ENCODE assay signal across 1 cellular context in the genomic region with DNA sequence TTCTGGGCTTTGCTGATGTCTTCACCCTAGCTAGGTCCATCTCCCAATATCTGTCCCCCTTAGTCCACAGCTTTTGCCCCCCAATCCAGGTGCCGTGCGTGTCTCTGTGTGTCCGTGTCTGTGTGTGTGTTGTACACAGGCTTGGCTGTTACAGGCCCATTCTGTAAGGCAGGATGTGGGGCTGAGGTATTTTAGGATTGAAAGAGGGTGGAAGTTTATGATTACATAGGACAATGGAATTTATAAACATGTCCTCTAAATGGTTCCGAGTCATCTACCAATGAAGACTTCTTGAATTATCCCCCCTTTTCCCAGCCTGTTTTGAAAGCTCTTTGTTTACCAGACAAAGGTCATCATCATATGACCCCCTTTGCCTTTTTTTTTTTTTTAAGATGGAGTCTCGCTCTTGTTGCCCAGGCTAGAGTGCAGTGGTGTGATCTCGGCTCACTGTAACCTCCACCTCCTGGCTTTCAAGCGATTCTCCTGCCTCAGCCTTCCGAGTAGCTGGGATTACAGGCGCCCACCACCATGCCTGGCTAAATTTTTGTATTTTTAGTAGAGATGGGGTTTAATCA.
TF ChIP-seq lines count a peak whose summit lies in the region.

No MANE protein-coding gene starts in this region.

TF ChIP-seq in H1, 55 proteins besides CTCF, POLR2A, EP300 and RAD21:
- TF ChIP-seq BCL11A (IDR thresholded peaks at IDR 0.05; ENCODE audit: low read depth in 2 of 2, low read length in 2 of 2) (no peak), FOSL1 (IDR thresholded peaks at IDR 0.05; ENCODE audit: insufficient read depth, low read depth, low read length) (no peak), SP4 (IDR thresholded peaks at IDR 0.05; ENCODE audit: low read length) (no peak), POU5F1 (IDR thresholded peaks at IDR 0.05; ENCODE audit: low read depth, low read length) (no peak), POLR2AphosphoS5 (IDR thresholded peaks at IDR 0.05; ENCODE audit: low read depth, low read length) (no peak), SAP30 (IDR thresholded peaks at IDR 0.05; ENCODE audit: insufficient read depth, insufficient replicate concordance, low read length) (no peak), YY1 (IDR thresholded peaks at IDR 0.05; ENCODE audit: low read depth, low read length) (no peak), HDAC2 (IDR thresholded peaks at IDR 0.05; ENCODE audit: borderline replicate concordance in 1 of 2, low read depth in 2 of 2, low read length in 2 of 2) (no peak), CHD2 (IDR thresholded peaks at IDR 0.05; ENCODE audit: low read length) (no peak), GTF2F1 (IDR thresholded peaks at IDR 0.05; ENCODE audit: borderline replicate concordance, low read depth, low read length) (no peak), NANOG (IDR thresholded peaks at IDR 0.05; ENCODE audit: insufficient read depth, low read depth, low read length, poor library complexity, severe bottlenecking) (no peak)
